8 cellular contexts compared by ENCODE assay signal in genomic region chr9:120841930-120842684, GRCh38.
DNase-seq lines count a peak whose midpoint lies in the region; ATAC-seq lines count a peak whose summit lies in the region.

No MANE protein-coding gene starts in this region.

- DNase-seq in NCI-H510A treated with DMSO at 0.1 percent for 48 hours (lab: John Stamatoyannopoulos, UW) (peak; percentile 28), NCI-H510A (lab: John Stamatoyannopoulos, UW) (no peak), iPS DF 6.9 (ENCODE audit: low read depth, low spot score) (no peak), NCI-H226 (no peak)

- H3K9me3 ChIP-seq in iPS DF 6.9 (ENCODE audit: control insufficient read depth, insufficient read depth, low read length): no peaks in the 10 kb centered on the region

- no peaks in the 10 kb centered on the region for H3K27me3 ChIP-seq in iPS DF 6.9 (ENCODE audit: control insufficient read depth, insufficient read depth, low read length)

- H3K4me3 Mint-ChIP-seq in activated naive CD8-positive, alpha-beta T cell: peak overlapping the region; percentile 95

- ATAC-seq in HG03432 (IDR thresholded peaks at IDR 0.05; ENCODE audit: unreplicated experiment) (peak; percentile 13), GM18870 (IDR thresholded peaks at IDR 0.05; ENCODE audit: unreplicated experiment) (no peak)

- no peaks in the 10 kb centered on the region for H3K9me3 Mint-ChIP-seq in activated naive CD8-positive, alpha-beta T cell (ENCODE audit: low read depth)

- no peaks in the 10 kb centered on the region for H3K27me3 Mint-ChIP-seq in activated naive CD8-positive, alpha-beta T cell

- no peaks in the 10 kb centered on the region for H3K36me3 ChIP-seq in iPS DF 6.9 (ENCODE audit: control insufficient read depth, insufficient read depth, low read length)

- peaks cover 1% of the 10 kb centered on the region; the same call in 1 of the 2 replicates for H3K4me1 ChIP-seq in iPS DF 6.9 (ENCODE audit: control insufficient read depth, insufficient read depth, low read length)

- H3K27ac Mint-ChIP-seq in activated naive CD8-positive, alpha-beta T cell: peak overlapping the region; percentile 99

- H3K27ac ChIP-seq in iPS DF 6.9 (ENCODE audit: low read length) (no peak overlapping the region), skin epidermis (peak overlapping the region; percentile 66 to 97 (median 95))

- H3K4me1 Mint-ChIP-seq in activated naive CD8-positive, alpha-beta T cell (ENCODE audit: low read depth): peaks cover 79% of the 10 kb centered on the region

- H3K36me3 Mint-ChIP-seq in activated naive CD8-positive, alpha-beta T cell: peaks cover 25% of the 10 kb centered on the region

- H3K4me3 ChIP-seq in iPS DF 6.9 (ENCODE audit: low read length) (peak overlapping the region; percentile 91), skin epidermis (peak overlapping the region; percentile 52 to 80 (median 63))

- no CpG with 5 or more reads among the region's 18 CpGs for WGBS in iPS DF 6.9 (ENCODE audit: insufficient coverage, insufficient read length)
